Comparison of ENCODE assay signal across 4 cellular contexts in genomic region chr2:113507394-113508140, GRCh38. TPM values are rescaled to one million over a fixed set of nuclear protein-coding genes. Genes with fewer than 3 reads are reported as not detected.
"Had no signal": no experiment of that assay in that cellular context is flagged by ENCODE, and none has a peak within 500 bp of the region (broad histone marks: within the 10 kb centered on the region; RNA-seq: fewer than 3 reads in every experiment).

No MANE protein-coding gene starts in this region.

RNA-seq across cellular contexts. Expression of gene FOXD4L1, which starts 9.1 kb away (rescaled TPM):
- total RNA-seq: ascending aorta, colonic mucosa had no signal
- polyA plus RNA-seq: cardiac muscle cell, fibroblast of lung had no signal
